ENCODE assay signal across 15 cellular contexts in genomic region chr4:71377561-71377960, GRCh38. TPM values are rescaled to one million over a fixed set of nuclear protein-coding genes. Genes with fewer than 3 reads are reported as not detected.
DNase-seq lines count a peak whose midpoint lies in the region; ATAC-seq, FAIRE-seq and TF ChIP-seq lines count a peak whose summit lies in the region.
"Had no signal": no experiment of that assay in that cellular context is flagged by ENCODE, and none has a peak within 500 bp of the region (broad histone marks: within the 10 kb centered on the region; RNA-seq: fewer than 3 reads in every experiment).

No MANE protein-coding gene starts in this region.

- peak; percentile 75 for DNase-seq in AG10803 (ENCODE audit: low read depth)
- DNase-seq in HTR-8/SVneo (ENCODE audit: insufficient read length, low spot score): peak; percentile 9
- DNase-seq in mammary epithelial cell: peak; percentile 22
- DNase-seq in kidney tubule cell (ENCODE audit: low spot score): peak; percentile 66
- DNase-seq in anterior cingulate cortex (lab: John Stamatoyannopoulos, UW): no peak
- no peak for DNase-seq in upper lobe of left lung
- DNase-seq: activated naive CD4-positive, alpha-beta T cell treated with anti-CD3 and anti-CD28 coated beads, Interleukin-2, amount 10 ng/mL, durations not matched to agents 7 days and 5 days; immature natural killer cell; midbrain; tibial artery had no signal

- no peak overlapping the region for H3K9ac ChIP-seq in mammary epithelial cell (ENCODE audit: insufficient read depth, low read length)
- H3K9ac ChIP-seq: BLaER1 treated with 17β-estradiol and CSF1 and Interleukin-3, amounts not matched to agents 10 nM and 100 nM; parathyroid adenoma had no signal

- ATAC-seq in upper lobe of left lung (ENCODE audit: low FRiP score in 2 of 2) (no peak), GM19467 (IDR thresholded peaks at IDR 0.05; ENCODE audit: unreplicated experiment) (no peak), GM19463 (IDR thresholded peaks at IDR 0.05; ENCODE audit: unreplicated experiment) (no peak)
- ATAC-seq: SK-N-SH treated with all-trans-retinoic acid at 6 μM for 48 hours had no signal

- TF ChIP-seq CTCF in AG10803 (conservative IDR thresholded peaks at IDR 0.05; ENCODE audit: low read length) (no peak), mammary epithelial cell (conservative IDR thresholded peaks at IDR 0.05 in 1 of 2, IDR thresholded peaks at IDR 0.05 in 1 of 2; ENCODE audit: extremely low read depth in 1 of 2, insufficient read depth in 1 of 2, low read depth in 1 of 2, low read length in 2 of 2) (no peak), upper lobe of left lung (IDR thresholded peaks at IDR 0.05) (no peak)

- no peak for TF ChIP-seq POLR2A in upper lobe of left lung (IDR thresholded peaks at IDR 0.05)

- TF ChIP-seq EP300 in upper lobe of left lung (IDR thresholded peaks at IDR 0.05): no peak

- FAIRE-seq in HTR-8/SVneo (lab: Jason Lieb, UNC): no peak

- CTCF ChIA-PET in mammary epithelial cell (lab: Charles Lee; ENCODE audit: low non-redundant PET): no interaction called here

- intact Hi-C loops in mammary epithelial cell (cut with micrococcal nuclease): no loop called here

- no peak overlapping the region for H2AFZ ChIP-seq in mammary epithelial cell (ENCODE audit: low read depth, low read length)
- H2AFZ ChIP-seq: parathyroid adenoma had no signal

- H3K79me2 ChIP-seq in mammary epithelial cell (ENCODE audit: insufficient read depth, low read length): no peaks in the 10 kb centered on the region
- H3K79me2 ChIP-seq: parathyroid adenoma had no signal

- H3K27ac ChIP-seq in mammary epithelial cell (ENCODE audit: insufficient read depth, low read depth, low read length): no peak overlapping the region
- H3K27ac ChIP-seq in upper lobe of left lung: no peak overlapping the region
- H3K27ac ChIP-seq: BLaER1 treated with 17β-estradiol and CSF1 and Interleukin-3, amounts not matched to agents 10 nM and 100 nM; parathyroid adenoma; tibial artery had no signal

- no peaks in the 10 kb centered on the region for H3K9me3 ChIP-seq in mammary epithelial cell (replicated peaks; ENCODE audit: insufficient read depth, low read length)
- no peaks in the 10 kb centered on the region for H3K9me3 ChIP-seq in upper lobe of left lung
- H3K9me3 ChIP-seq: BLaER1 treated with 17β-estradiol and CSF1 and Interleukin-3, amounts not matched to agents 10 nM and 100 nM; tibial artery had no signal

- no peaks in the 10 kb centered on the region for H3K36me3 ChIP-seq in mammary epithelial cell (ENCODE audit: insufficient read depth, low read length)
- H3K36me3 ChIP-seq in upper lobe of left lung: no peaks in the 10 kb centered on the region
- H3K36me3 ChIP-seq: BLaER1 treated with 17β-estradiol and CSF1 and Interleukin-3, amounts not matched to agents 10 nM and 100 nM; tibial artery had no signal

- H3K4me1 ChIP-seq in mammary epithelial cell (ENCODE audit: insufficient read depth, low read length): no peaks in the 10 kb centered on the region
- no peaks in the 10 kb centered on the region for H3K4me1 ChIP-seq in upper lobe of left lung
- H3K4me1 ChIP-seq: BLaER1 treated with 17β-estradiol and CSF1 and Interleukin-3, amounts not matched to agents 10 nM and 100 nM; parathyroid adenoma had no signal

- H3K4me3 ChIP-seq in AG10803 (ENCODE audit: low read length): no peak overlapping the region
- no peak overlapping the region for H3K4me3 ChIP-seq in mammary epithelial cell (replicated peaks in 1 of 3; ENCODE audit: insufficient read depth in 1 of 3, low read depth in 2 of 3, low read length in 3 of 3)
- H3K4me3 ChIP-seq in upper lobe of left lung: no peak overlapping the region
- H3K4me3 ChIP-seq: BLaER1 treated with 17β-estradiol and CSF1 and Interleukin-3, amounts not matched to agents 10 nM and 100 nM; tibial artery had no signal

- BruUV-seq in mammary epithelial cell (replicated peaks; lab: Mats Ljungman, UMichigan): no TSS peak

- H4K20me1 ChIP-seq in mammary epithelial cell (ENCODE audit: insufficient read depth, low read length): no peaks in the 10 kb centered on the region
- H4K20me1 ChIP-seq: BLaER1 treated with 17β-estradiol and CSF1 and Interleukin-3, amounts not matched to agents 10 nM and 100 nM had no signal

- H3K27me3 ChIP-seq in mammary epithelial cell (ENCODE audit: insufficient read depth, low read length): no peaks in the 10 kb centered on the region
- H3K27me3 ChIP-seq in upper lobe of left lung: no peaks in the 10 kb centered on the region
- H3K27me3 ChIP-seq: BLaER1 treated with 17β-estradiol and CSF1 and Interleukin-3, amounts not matched to agents 10 nM and 100 nM; tibial artery had no signal

- no peak overlapping the region for H3K4me2 ChIP-seq in mammary epithelial cell (ENCODE audit: insufficient read depth, low read depth, low read length)
- H3K4me2 ChIP-seq: BLaER1 treated with 17β-estradiol and CSF1 and Interleukin-3, amounts not matched to agents 10 nM and 100 nM had no signal

- 75% methylated on average over 4 of the region's 4 CpGs for WGBS in mammary epithelial cell (ENCODE audit: low coverage, missing lambda C conversion rate)
- 81 to 91% methylated on average over 4 of the region's 4 CpGs for WGBS in upper lobe of left lung, 2 donors

- dilution Hi-C loops in mammary epithelial cell (cut with HindIII; ENCODE audit: low sequenced_read_pairs): no loop called here

- in situ Hi-C loops in mammary epithelial cell (cut with MboI; ENCODE audit: low sequenced_read_pairs in 2 of 2): no loop called here

RNA-seq across cellular contexts. Expression of gene SLC4A4, which starts 38.7 kb away (rescaled TPM):
- total RNA-seq in mammary epithelial cell (under 1 TPM in 1 of 2 donors, not detected in 1; under 0.01 TPM), upper lobe of left lung (10 to 100 TPM in 5 of 6 donors, 1 to 10 TPM in 1; 9.2 to 31.4 (median 21.1) TPM)
- polyA plus RNA-seq in mammary epithelial cell: not detected
- polyA minus RNA-seq in mammary epithelial cell: not detected

Comparison
In these comparisons a context has a peak if more than half of its experiments do, and no peak if none do; other contexts are left out.
1. DNase-seq: peak in AG10803 (single experiment), HTR-8/SVneo (single experiment), mammary epithelial cell (single experiment) and kidney tubule cell (single experiment); none in anterior cingulate cortex (0 of 58) and upper lobe of left lung (0 of 2).
2. RNA of gene SLC4A4, which starts 38.7 kb away (total RNA-seq): 9.2 to 31.4 TPM in upper lobe of left lung; under 0.01 TPM in mammary epithelial cell; every median in the first group is over 4 times any median in the second.